ENCODE assay signal across 19 cellular contexts in the genomic region with DNA sequence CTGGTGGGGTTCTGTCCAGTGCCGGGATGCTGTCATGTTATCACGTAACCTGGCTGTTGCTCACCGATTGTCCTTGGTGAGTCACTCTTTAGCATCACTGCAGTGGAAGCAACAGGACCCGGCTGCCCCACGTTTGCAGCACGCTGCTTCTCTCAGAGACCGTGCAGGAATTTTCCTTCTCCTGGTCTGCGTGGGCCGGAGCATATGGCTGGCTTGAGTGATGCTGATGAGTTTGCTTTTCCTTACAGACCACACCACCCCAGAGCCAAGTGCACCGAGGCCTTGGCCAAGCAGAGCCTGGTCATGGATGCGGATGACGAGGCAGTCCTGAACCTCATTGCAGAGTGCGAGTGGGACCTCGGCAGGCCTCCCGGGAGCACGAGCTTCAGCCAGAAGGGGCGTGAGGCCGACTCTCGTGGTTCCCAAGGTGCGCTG. TPM values are rescaled to one million over a fixed set of nuclear protein-coding genes. Genes with fewer than 3 reads are reported as not detected.
A peak's percentile ranks its signal among the peaks of the same experiment; 100 is the strongest.
DNase-seq lines count a peak whose midpoint lies in the region; ATAC-seq and TF ChIP-seq lines count a peak whose summit lies in the region.
"Had no signal": no experiment of that assay in that cellular context is flagged by ENCODE, and none has a peak within 500 bp of the region (broad histone marks: within the 10 kb centered on the region; RNA-seq: fewer than 3 reads in every experiment).

No MANE protein-coding gene starts in this region.

- RAD21 ChIA-PET in HCT116 (lab: Charles Lee; ENCODE audit: low non-redundant PET in 1 of 2, low total read pairs in 2 of 2, uncharacterized antibody in 2 of 2, unreplicated experiment in 2 of 2): no interaction called here

- H3K4me1 ChIP-seq in HCT116 (ENCODE audit: control insufficient read depth in 1 of 2, insufficient read depth in 2 of 2, low read length in 2 of 2) (no peaks in the 10 kb centered on the region), vagina (no peaks in the 10 kb centered on the region)
- H3K4me1 ChIP-seq: prostate gland had no signal

- H3K36me3 Mint-ChIP-seq in activated naive CD4-positive, alpha-beta T cell treated with anti-CD3 and anti-CD28 coated beads for 36 hours (ENCODE audit: low read depth): peaks cover 36% of the 10 kb centered on the region

- in situ Hi-C loops in astrocyte of the spinal cord (cut with HindIII; ENCODE audit: low sequenced_read_pairs): no loop called here

- intact Hi-C loops in HCT116 (cut with micrococcal nuclease) (no loop called here), vagina (cut with DNase I) (no loop called here)
- intact Hi-C loops in activated naive CD4-positive, alpha-beta T cell treated with anti-CD3 and anti-CD28 coated beads for 36 hours (cut with micrococcal nuclease): no loop called here

- no TSS peak for BruUV-seq in HCT116 (replicated peaks; lab: Mats Ljungman, UMichigan)

- H3K4me3 ChIP-seq in HCT116 (replicated peaks in 1 of 2; ENCODE audit: low read depth in 1 of 2, low read length in 2 of 2): no peak overlapping the region
- no peak overlapping the region for H3K4me3 ChIP-seq in astrocyte of the spinal cord (ENCODE audit: low read depth, low read length)
- no peak overlapping the region for H3K4me3 ChIP-seq in vagina
- H3K4me3 ChIP-seq: dorsolateral prefrontal cortex, PC-9, prostate gland, thyroid gland had no signal

- H3K4me1 Mint-ChIP-seq in activated naive CD4-positive, alpha-beta T cell treated with anti-CD3 and anti-CD28 coated beads for 36 hours (ENCODE audit: low read depth): no peaks in the 10 kb centered on the region
- H3K4me1 Mint-ChIP-seq: IgD-negative memory B cell had no signal

- no peaks in the 10 kb centered on the region for H3K9me2 ChIP-seq in HCT116 (ENCODE audit: insufficient read depth)

- no peaks in the 10 kb centered on the region for H3K9me3 ChIP-seq in HCT116 (ENCODE audit: control insufficient read depth in 1 of 2, insufficient read depth in 1 of 2, low read depth in 1 of 2, low read length in 2 of 2)
- H3K9me3 ChIP-seq in vagina: no peaks in the 10 kb centered on the region
- H3K9me3 ChIP-seq: prostate gland, thyroid gland had no signal

- H3K9me3 Mint-ChIP-seq in activated naive CD4-positive, alpha-beta T cell treated with anti-CD3 and anti-CD28 coated beads for 36 hours: no peaks in the 10 kb centered on the region
- H3K9me3 Mint-ChIP-seq: T-helper 1 cell treated with Interleukin-12 subunit alpha and Interleukin-12 subunit beta and Interleukin-4 antibody, amounts not matched to agents 30 μg/mL and 1 μg/mL, for 36 hours had no signal

- no peak overlapping the region for H3K27ac ChIP-seq in HCT116 (ENCODE audit: low read depth, low read length)
- no peak overlapping the region for H3K27ac ChIP-seq in vagina
- H3K27ac ChIP-seq: dorsolateral prefrontal cortex, PC-9, prostate gland, thyroid gland had no signal

- H4K20me1 ChIP-seq in HCT116 (ENCODE audit: insufficient read depth): no peaks in the 10 kb centered on the region

- TF ChIP-seq CTCF in HCT116 (IDR thresholded peaks at IDR 0.05 in 2 of 3, conservative IDR thresholded peaks at IDR 0.05 in 1 of 3; ENCODE audit: borderline replicate concordance in 1 of 3, insufficient read depth in 1 of 3, low read depth in 2 of 3, low read length in 2 of 3): no peak
- TF ChIP-seq CTCF in astrocyte of the spinal cord (IDR thresholded peaks at IDR 0.05; ENCODE audit: low read depth, low read length): no peak
- TF ChIP-seq CTCF in vagina (IDR thresholded peaks at IDR 0.05): no peak

- H3K79me2 ChIP-seq in HCT116 (ENCODE audit: insufficient read depth, low read length): peaks cover 11% of the 10 kb centered on the region

- CTCF ChIA-PET in HCT116 (lab: Charles Lee): no interaction called here
- CTCF ChIA-PET in activated naive CD4-positive, alpha-beta T cell treated with anti-CD3 and anti-CD28 coated beads for 36 hours (lab: Charles Lee): no interaction called here

- no peak overlapping the region for H2AFZ ChIP-seq in HCT116 (ENCODE audit: low read depth, low read length, poor library complexity, severe bottlenecking)
- H2AFZ ChIP-seq: PC-9 had no signal

- POLR2A ChIA-PET in HCT116 (lab: Charles Lee): no interaction called here

- H3K9ac ChIP-seq in HCT116 (ENCODE audit: low read length): no peak overlapping the region

- H3K27me3 ChIP-seq in HCT116 (ENCODE audit: insufficient read depth, low read length) (no peaks in the 10 kb centered on the region), vagina (no peaks in the 10 kb centered on the region)
- H3K27me3 ChIP-seq: dorsolateral prefrontal cortex, thyroid gland had no signal

- no peak for TF ChIP-seq RAD21 in HCT116 (IDR thresholded peaks at IDR 0.05; ENCODE audit: low read depth)

- H3K36me3 ChIP-seq in HCT116 (ENCODE audit: control insufficient read depth in 1 of 2, insufficient read depth in 2 of 2, low read length in 2 of 2): peaks cover 18 to 43% of the 10 kb centered on the region in 2 experiments
- H3K36me3 ChIP-seq in vagina: peaks cover 0 to 22% of the 10 kb centered on the region in 2 donors

- DNase-seq in 8988T (peak; percentile 71), HCT116 (ENCODE audit: low read depth, low spot score) (no peak), astrocyte of the spinal cord (ENCODE audit: low read depth, low spot score) (peak; percentile 16), left kidney (ENCODE audit: low read depth, low spot score) (peak; percentile 50), GM19238 (ENCODE audit: insufficient read length, low spot score) (no peak), vagina (ENCODE audit: extremely low spot score in 2 of 2) (no peak)
- no peak for DNase-seq in activated naive CD4-positive, alpha-beta T cell treated with anti-CD3 and anti-CD28 coated beads for 36 hours
- DNase-seq: activated CD4-positive, alpha-beta T cell treated with anti-CD3 and anti-CD28 coated beads for 1 hour; activated T-cell treated with anti-CD3 and anti-CD28 coated beads for 4 hours; foreskin melanocyte; NCI-H1417; NCI-H446 treated with DMSO at 0.1 percent for 48 hours; thyroid gland had no signal

- H3K27ac Mint-ChIP-seq in activated naive CD4-positive, alpha-beta T cell treated with anti-CD3 and anti-CD28 coated beads for 36 hours: no peak overlapping the region
- H3K27ac Mint-ChIP-seq: IgD-negative memory B cell; T-helper 1 cell treated with Interleukin-12 subunit alpha and Interleukin-12 subunit beta and Interleukin-4 antibody, amounts not matched to agents 30 μg/mL and 1 μg/mL, for 36 hours had no signal

- no peak overlapping the region for H3K4me3 Mint-ChIP-seq in activated naive CD4-positive, alpha-beta T cell treated with anti-CD3 and anti-CD28 coated beads for 36 hours
- H3K4me3 Mint-ChIP-seq: IgD-negative memory B cell; T-helper 1 cell treated with Interleukin-12 subunit alpha and Interleukin-12 subunit beta and Interleukin-4 antibody, amounts not matched to agents 30 μg/mL and 1 μg/mL, for 36 hours had no signal

- H3K27me3 Mint-ChIP-seq in activated naive CD4-positive, alpha-beta T cell treated with anti-CD3 and anti-CD28 coated beads for 36 hours (ENCODE audit: low read depth): no peaks in the 10 kb centered on the region
- H3K27me3 Mint-ChIP-seq: IgD-negative memory B cell had no signal

- peak; percentile 57; the same call in 1 of the 2 replicates for ATAC-seq in HCT116
- no peak for ATAC-seq in GM18502 (IDR thresholded peaks at IDR 0.05; ENCODE audit: poor library complexity, unreplicated experiment)

- H3K4me2 ChIP-seq in HCT116 (ENCODE audit: low read length): no peak overlapping the region
- H3K4me2 ChIP-seq: PC-9 had no signal

- TF ChIP-seq POLR2A in HCT116 (IDR thresholded peaks at IDR 0.05; ENCODE audit: borderline replicate concordance, extremely low read depth, insufficient read depth, insufficient read length) (no peak), vagina (IDR thresholded peaks at IDR 0.05) (no peak)

TF ChIP-seq in HCT116, 20 proteins besides CTCF, POLR2A, EP300 and RAD21:
- no peak for TF ChIP-seq EGR1 (IDR thresholded peaks at IDR 0.05; ENCODE audit: low read depth)

RNA-seq across cellular contexts. Expression of a gene that starts 21.4 kb away (rescaled TPM):
- total RNA-seq in HCT116 (2021; ENCODE audit: unreplicated experiment): 25.6 TPM
- 12.9 and 13.5 TPM in 2 replicates for polyA plus RNA-seq in HCT116 (2012)
- 10 to 100 TPM; 18.3 to 18.8 TPM for total RNA-seq in activated naive CD4-positive, alpha-beta T cell treated with anti-CD3 and anti-CD28 coated beads for 36 hours
- total RNA-seq in vagina: 20.1 TPM

RNA-seq across cellular contexts. Expression of a gene that starts 59.6 kb away (rescaled TPM):
- 3.9 TPM for total RNA-seq in HCT116 (2021; ENCODE audit: unreplicated experiment)
- polyA plus RNA-seq in HCT116 (2012): 3.9 and 4.3 TPM in 2 replicates
- total RNA-seq in activated naive CD4-positive, alpha-beta T cell treated with anti-CD3 and anti-CD28 coated beads for 36 hours: under 1 TPM; 0.02 to 0.10 TPM
- total RNA-seq in vagina: 4.7 TPM
- polyA plus RNA-seq: IgD-negative memory B cell had no signal

Comparison
In these comparisons a context has a peak if more than half of its experiments do, and no peak if none do; other contexts are left out.
1. DNase-seq: peak in 8988T (single experiment), astrocyte of the spinal cord (single experiment) and left kidney (single experiment); none in HCT116 (single experiment), GM19238 (single experiment), activated naive CD4-positive, alpha-beta T cell treated with anti-CD3 and anti-CD28 coated beads for 36 hours (single experiment) and vagina (0 of 2).